8 cellular contexts compared by ENCODE assay signal in genomic region chr10:3787001-3787400, GRCh38.
DNase-seq lines count a peak whose midpoint lies in the region; ATAC-seq and TF ChIP-seq lines count a peak whose summit lies in the region.

No MANE protein-coding gene starts in this region.

- no peaks in the 10 kb centered on the region for H3K9me3 Mint-ChIP-seq in effector memory CD8-positive, alpha-beta T cell
- H3K9me3 Mint-ChIP-seq in nephron progenitor cell = peaks cover 37% of the 10 kb centered on the region

- H3K27me3 Mint-ChIP-seq in effector memory CD8-positive, alpha-beta T cell = peaks cover 0 to 9% of the 10 kb centered on the region in 2 donors
- H3K27me3 Mint-ChIP-seq in nephron progenitor cell (ENCODE audit: low read depth, poor library complexity) = no peaks in the 10 kb centered on the region

- peak overlapping the region; percentile 98 to 100 for H3K4me3 Mint-ChIP-seq in effector memory CD8-positive, alpha-beta T cell
- H3K4me3 Mint-ChIP-seq in nephron progenitor cell = peak overlapping the region; percentile 89

- no peak for TF ChIP-seq CTCF in nephron progenitor cell (IDR thresholded peaks at IDR 0.05)

- peaks cover 63% of the 10 kb centered on the region for H3K36me3 Mint-ChIP-seq in effector memory CD8-positive, alpha-beta T cell (ENCODE audit: insufficient read depth)
- H3K36me3 Mint-ChIP-seq in nephron progenitor cell (ENCODE audit: low read depth) = peaks cover 8% of the 10 kb centered on the region

- H3K4me1 Mint-ChIP-seq in effector memory CD8-positive, alpha-beta T cell (ENCODE audit: low read depth in 2 of 2) = peaks cover 34 to 42% of the 10 kb centered on the region in 2 donors
- H3K4me1 Mint-ChIP-seq in nephron progenitor cell = peaks cover 27% of the 10 kb centered on the region

- peak overlapping the region; percentile 100 for H3K27ac Mint-ChIP-seq in effector memory CD8-positive, alpha-beta T cell
- H3K27ac Mint-ChIP-seq in nephron progenitor cell = peak overlapping the region; percentile 99

- no peak for ATAC-seq in effector memory CD8-positive, alpha-beta T cell (replicated peaks)
- no peak for ATAC-seq in GM21723 (IDR thresholded peaks at IDR 0.05; ENCODE audit: unreplicated experiment)

- DNase-seq in CD1c-positive myeloid dendritic cell (ENCODE audit: extremely low spot score) (peak; percentile 18), NCI-H146 (lab: John Stamatoyannopoulos, UW) (peak; percentile 91), nephron progenitor cell (no peak), hippocampal formation (lab: John Stamatoyannopoulos, UW) (no peak)
- DNase-seq in effector memory CD8-positive, alpha-beta T cell = no peak
- DNase-seq in stimulated activated CD4-positive, alpha-beta T cell treated with anti-CD3 and anti-CD28 coated beads, Interleukin-15, amount 100 ng/mL, for 24 hours = no peak
- no peak for DNase-seq in activated CD4-positive, alpha-beta T cell treated with anti-CD3 and anti-CD28 coated beads, Interleukin-2, amount 50 U/mL, for 4 hours

Comparison
In these comparisons a context has a peak if more than half of its experiments do, and no peak if none do; other contexts are left out.
1. DNase-seq: peak in CD1c-positive myeloid dendritic cell (single experiment) and NCI-H146 (single experiment); none in effector memory CD8-positive, alpha-beta T cell (0 of 3), nephron progenitor cell (single experiment), stimulated activated CD4-positive, alpha-beta T cell treated with anti-CD3 and anti-CD28 coated beads, Interleukin-15, amount 100 ng/mL, for 24 hours (single experiment), hippocampal formation (0 of 2) and activated CD4-positive, alpha-beta T cell treated with anti-CD3 and anti-CD28 coated beads, Interleukin-2, amount 50 U/mL, for 4 hours (0 of 2).